ENCODE assay signal across 8 cellular contexts in genomic region chr4:140154572-140154891, GRCh38.
DNase-seq lines count a peak whose midpoint lies in the region; ATAC-seq and TF ChIP-seq lines count a peak whose summit lies in the region.

No MANE protein-coding gene starts in this region.

- no peak for TF ChIP-seq CTCF in KMS-11 (conservative IDR thresholded peaks at IDR 0.05; ENCODE audit: low read depth, low read length)
- no peak for TF ChIP-seq CTCF in nephron progenitor cell (IDR thresholded peaks at IDR 0.05)

- no peaks in the 10 kb centered on the region for H3K27me3 ChIP-seq in BLaER1 treated with 17β-estradiol and CSF1 and Interleukin-3, amounts not matched to agents 10 nM and 100 nM
- no peaks in the 10 kb centered on the region for H3K27me3 ChIP-seq in KMS-11 (ENCODE audit: insufficient read depth, low read depth)

- H3K4me1 ChIP-seq in BLaER1 treated with 17β-estradiol and CSF1 and Interleukin-3, amounts not matched to agents 10 nM and 100 nM, result peaks cover 45 to 52% (median 49%) of the 10 kb centered on the region in 10 experiments
- H3K4me1 ChIP-seq in KMS-11 (ENCODE audit: low read depth, poor library complexity, severe bottlenecking), result peaks cover 49% of the 10 kb centered on the region

- H3K4me1 Mint-ChIP-seq in dendritic cell treated with granulocyte-macrophage colony-stimulating factor and Interleukin-4, amounts not matched to agents 40 ng/mL and 50 ng/mL, for 4 days (ENCODE audit: low read depth), result peaks cover 22% of the 10 kb centered on the region
- H3K4me1 Mint-ChIP-seq in nephron progenitor cell, result peaks cover 24% of the 10 kb centered on the region

- peak overlapping the region; percentile 64 to 92 (median 81) for H3K4me2 ChIP-seq in BLaER1 treated with 17β-estradiol and CSF1 and Interleukin-3, amounts not matched to agents 10 nM and 100 nM
- peak overlapping the region; percentile 75 for H3K4me2 ChIP-seq in KMS-11

- no peaks in the 10 kb centered on the region for H3K79me2 ChIP-seq in KMS-11 (ENCODE audit: insufficient read depth, low read depth)

- no peaks in the 10 kb centered on the region for H3K36me3 ChIP-seq in BLaER1 treated with 17β-estradiol and CSF1 and Interleukin-3, amounts not matched to agents 10 nM and 100 nM
- no peaks in the 10 kb centered on the region for H3K36me3 ChIP-seq in KMS-11 (ENCODE audit: insufficient read depth)

- H2AFZ ChIP-seq in KMS-11 (ENCODE audit: low read depth), result peak overlapping the region; percentile 85

- no peak for ATAC-seq in HG02623 (IDR thresholded peaks at IDR 0.05; ENCODE audit: unreplicated experiment)
- no peak for ATAC-seq in HG02981 (IDR thresholded peaks at IDR 0.05; ENCODE audit: unreplicated experiment)

- H3K27me3 Mint-ChIP-seq in dendritic cell treated with granulocyte-macrophage colony-stimulating factor and Interleukin-4, amounts not matched to agents 40 ng/mL and 50 ng/mL, for 4 days, result no peaks in the 10 kb centered on the region
- peaks cover 3% of the 10 kb centered on the region for H3K27me3 Mint-ChIP-seq in nephron progenitor cell (ENCODE audit: low read depth, poor library complexity)

- peak overlapping the region; percentile 86 to 98 (median 97) for H3K9ac ChIP-seq in BLaER1 treated with 17β-estradiol and CSF1 and Interleukin-3, amounts not matched to agents 10 nM and 100 nM
- H3K9ac ChIP-seq in KMS-11, result peak overlapping the region; percentile 71; the same call in 1 of the 2 replicates

- intact Hi-C loops in dendritic cell treated with granulocyte-macrophage colony-stimulating factor and Interleukin-4, amounts not matched to agents 40 ng/mL and 50 ng/mL, for 4 days (cut with micrococcal nuclease), result loop anchor here (1.0 to 10.0 kb wide), 3 partner anchors 95 to 600 kb away; partner anchors contain the start of gene SETD7

- peak overlapping the region; percentile 92 for H3K4me3 Mint-ChIP-seq in dendritic cell treated with granulocyte-macrophage colony-stimulating factor and Interleukin-4, amounts not matched to agents 40 ng/mL and 50 ng/mL, for 4 days
- peak overlapping the region; percentile 100 for H3K4me3 Mint-ChIP-seq in nephron progenitor cell

- H3K4me3 ChIP-seq in BLaER1 treated with 17β-estradiol and CSF1 and Interleukin-3, amounts not matched to agents 10 nM and 100 nM, result peak overlapping the region; percentile 74 to 95 (median 89)
- H3K4me3 ChIP-seq in KMS-11 (IDR thresholded peaks at IDR 0.05; ENCODE audit: insufficient read depth, low read depth, low read length), result no peak overlapping the region

- peaks cover 0 to 5% (median 0%) of the 10 kb centered on the region in 11 experiments; a peak in 2 of 22 replicates for H4K20me1 ChIP-seq in BLaER1 treated with 17β-estradiol and CSF1 and Interleukin-3, amounts not matched to agents 10 nM and 100 nM
- H4K20me1 ChIP-seq in KMS-11 (ENCODE audit: insufficient read depth), result no peaks in the 10 kb centered on the region; the same call in 1 of the 2 replicates

- no peaks in the 10 kb centered on the region for H3K9me3 ChIP-seq in BLaER1 treated with 17β-estradiol and CSF1 and Interleukin-3, amounts not matched to agents 10 nM and 100 nM (replicated peaks in 1 of 11)

- H3K27ac ChIP-seq in BLaER1 treated with 17β-estradiol and CSF1 and Interleukin-3, amounts not matched to agents 10 nM and 100 nM, result peak overlapping the region; percentile 80 to 99 (median 98)
- peak overlapping the region; percentile 38; the same call in 1 of the 2 replicates for H3K27ac ChIP-seq in KMS-11

- DNase-seq in nephron progenitor cell, result no peak
- no peak for DNase-seq in stimulated activated CD8-positive, alpha-beta memory T cell treated with anti-CD3 and anti-CD28 coated beads, Interleukin-4, amount 100 ng/mL, for 48 hours
- no peak for DNase-seq in NCI-H1092 (lab: John Stamatoyannopoulos, UW)

- H3K36me3 Mint-ChIP-seq in dendritic cell treated with granulocyte-macrophage colony-stimulating factor and Interleukin-4, amounts not matched to agents 40 ng/mL and 50 ng/mL, for 4 days (ENCODE audit: low read depth), result peaks cover 40% of the 10 kb centered on the region
- no peaks in the 10 kb centered on the region for H3K36me3 Mint-ChIP-seq in nephron progenitor cell (ENCODE audit: low read depth)

- no peaks in the 10 kb centered on the region for H3K9me3 Mint-ChIP-seq in dendritic cell treated with granulocyte-macrophage colony-stimulating factor and Interleukin-4, amounts not matched to agents 40 ng/mL and 50 ng/mL, for 4 days
- H3K9me3 Mint-ChIP-seq in nephron progenitor cell, result no peaks in the 10 kb centered on the region

- H3K27ac Mint-ChIP-seq in dendritic cell treated with granulocyte-macrophage colony-stimulating factor and Interleukin-4, amounts not matched to agents 40 ng/mL and 50 ng/mL, for 4 days, result peak overlapping the region; percentile 96
- H3K27ac Mint-ChIP-seq in nephron progenitor cell, result peak overlapping the region; percentile 99
